In the genomic region with DNA sequence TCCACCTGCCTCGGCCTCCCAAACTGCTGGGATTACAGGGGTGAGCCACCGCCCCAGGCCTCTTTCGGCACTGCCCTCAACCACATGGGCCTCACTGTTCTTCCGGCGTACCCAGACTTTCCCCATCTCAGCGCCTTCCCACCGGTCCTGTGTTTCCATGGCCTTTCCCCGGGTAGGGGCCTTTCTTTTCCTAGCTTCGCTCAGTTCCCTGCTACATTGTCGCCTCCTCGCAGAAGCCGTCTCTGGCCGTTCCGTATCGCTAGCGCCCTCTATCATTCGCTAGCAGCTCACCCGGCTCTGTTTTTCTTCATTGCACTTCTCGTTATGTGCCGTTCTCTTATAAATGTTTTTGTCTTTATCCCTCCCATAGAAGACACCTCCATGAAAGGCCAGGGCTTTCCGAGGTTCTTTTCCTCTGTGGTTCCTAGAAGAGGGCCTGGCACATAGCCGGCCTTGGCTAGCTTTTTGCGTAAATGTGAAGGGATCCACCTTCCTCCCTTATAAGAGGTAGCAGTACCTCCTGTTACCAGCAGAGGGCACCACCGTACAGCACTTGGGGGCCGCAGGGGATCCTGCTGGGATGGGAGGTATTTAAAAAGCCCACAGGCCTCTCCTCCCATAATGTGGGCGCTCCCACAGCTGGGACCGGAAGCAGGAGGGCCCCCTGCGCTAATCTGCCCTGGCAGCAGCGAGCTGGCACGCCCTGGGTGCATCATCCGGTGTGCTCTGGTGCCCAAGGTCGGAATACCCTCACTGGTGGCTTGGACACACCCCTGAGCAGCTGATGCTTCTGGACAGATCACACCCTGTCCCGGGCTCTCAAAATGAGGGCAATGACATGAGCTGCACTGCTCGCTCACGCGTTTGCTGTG, we compare ENCODE assay signal across 1 cellular context.
TF ChIP-seq lines count a peak whose summit lies in the region.

No MANE protein-coding gene starts in this region.

TF ChIP-seq in HepG2, 621 proteins besides CTCF, POLR2A, EP300 and RAD21 (continued from another document and continues in another):
- TF ChIP-seq E2F1 (CRISPR knock-in tag; IDR thresholded peaks at IDR 0.05) (0 out of 2 replicates have a peak, but pooled peaks have one; percentile 55), ZMYM3 (CRISPR knock-in tag; IDR thresholded peaks at IDR 0.05) (peak; percentile 84), THAP9 (CRISPR knock-in tag; IDR thresholded peaks at IDR 0.05; ENCODE audit: borderline replicate concordance) (no peak), ZNF142 (CRISPR knock-in tag; IDR thresholded peaks at IDR 0.05) (peak; percentile 77; the same call in 1 of the 2 replicates), HNRNPL (IDR thresholded peaks at IDR 0.05; ENCODE audit: low read depth, low read length) (peak; percentile 81), POLR2AphosphoS2 (IDR thresholded peaks at IDR 0.05; ENCODE audit: low read depth, low read length) (no peak), PCBP2 (optimal IDR thresholded peaks at IDR 0.05; ENCODE audit: low read depth, low read length, poor library complexity, severe bottlenecking) (no peak), ZNF562 (CRISPR knock-in tag; IDR thresholded peaks at IDR 0.05; ENCODE audit: borderline replicate concordance) (no peak), HDAC1 (CRISPR knock-in tag; IDR thresholded peaks at IDR 0.05) (peak; percentile 35), ZNF451 (CRISPR knock-in tag; IDR thresholded peaks at IDR 0.05) (no peak), SP1 (IDR thresholded peaks at IDR 0.05) (no peak), SP1 (CRISPR knock-in tag; IDR thresholded peaks at IDR 0.05) (no peak), PBX2 (CRISPR knock-in tag; IDR thresholded peaks at IDR 0.05) (no peak), ZNF510 (CRISPR knock-in tag; IDR thresholded peaks at IDR 0.05; ENCODE audit: low read depth) (no peak), ZNF781 (CRISPR knock-in tag; IDR thresholded peaks at IDR 0.05; ENCODE audit: borderline replicate concordance, not compliant biosample characterization) (no peak), PLRG1 (conservative IDR thresholded peaks at IDR 0.05) (no peak), ZNF232 (CRISPR knock-in tag; IDR thresholded peaks at IDR 0.05; ENCODE audit: borderline replicate concordance) (no peak; the same call in 1 of the 2 replicates), ZMYM2 (CRISPR knock-in tag; IDR thresholded peaks at IDR 0.05) (0 out of 2 replicates have a peak, but pooled peaks have one; percentile 17), ZBTB43 (CRISPR knock-in tag; conservative IDR thresholded peaks at IDR 0.05) (0 out of 2 replicates have a peak, but pooled peaks have one; percentile 39), ZNF609 (CRISPR knock-in tag; IDR thresholded peaks at IDR 0.05; ENCODE audit: borderline replicate concordance) (no peak)
- TF ChIP-seq, protein P1, sequence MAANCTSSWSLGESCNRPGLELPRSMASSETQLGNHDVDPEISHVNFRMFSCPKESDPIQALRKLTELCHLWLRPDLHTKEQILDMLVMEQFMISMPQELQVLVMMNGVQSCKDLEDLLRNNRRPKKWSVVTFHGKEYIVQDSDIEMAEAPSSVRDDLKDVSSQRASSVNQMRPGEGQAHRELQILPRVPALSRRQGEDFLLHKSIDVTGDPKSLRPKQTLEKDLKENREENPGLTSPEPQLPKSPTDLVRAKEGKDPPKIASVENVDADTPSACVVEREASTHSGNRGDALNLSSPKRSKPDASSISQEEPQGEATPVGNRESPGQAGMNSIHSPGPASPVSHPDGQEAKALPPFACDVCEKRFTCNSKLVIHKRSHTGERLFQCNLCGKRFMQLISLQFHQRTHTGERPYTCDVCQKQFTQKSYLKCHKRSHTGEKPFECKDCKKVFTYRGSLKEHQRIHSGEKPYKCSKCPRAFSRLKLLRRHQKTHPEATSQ (CRISPR knock-in tag; IDR thresholded peaks at IDR 0.05; ENCODE audit: borderline replicate concordance) = no peak
- TF ChIP-seq, protein P2, sequence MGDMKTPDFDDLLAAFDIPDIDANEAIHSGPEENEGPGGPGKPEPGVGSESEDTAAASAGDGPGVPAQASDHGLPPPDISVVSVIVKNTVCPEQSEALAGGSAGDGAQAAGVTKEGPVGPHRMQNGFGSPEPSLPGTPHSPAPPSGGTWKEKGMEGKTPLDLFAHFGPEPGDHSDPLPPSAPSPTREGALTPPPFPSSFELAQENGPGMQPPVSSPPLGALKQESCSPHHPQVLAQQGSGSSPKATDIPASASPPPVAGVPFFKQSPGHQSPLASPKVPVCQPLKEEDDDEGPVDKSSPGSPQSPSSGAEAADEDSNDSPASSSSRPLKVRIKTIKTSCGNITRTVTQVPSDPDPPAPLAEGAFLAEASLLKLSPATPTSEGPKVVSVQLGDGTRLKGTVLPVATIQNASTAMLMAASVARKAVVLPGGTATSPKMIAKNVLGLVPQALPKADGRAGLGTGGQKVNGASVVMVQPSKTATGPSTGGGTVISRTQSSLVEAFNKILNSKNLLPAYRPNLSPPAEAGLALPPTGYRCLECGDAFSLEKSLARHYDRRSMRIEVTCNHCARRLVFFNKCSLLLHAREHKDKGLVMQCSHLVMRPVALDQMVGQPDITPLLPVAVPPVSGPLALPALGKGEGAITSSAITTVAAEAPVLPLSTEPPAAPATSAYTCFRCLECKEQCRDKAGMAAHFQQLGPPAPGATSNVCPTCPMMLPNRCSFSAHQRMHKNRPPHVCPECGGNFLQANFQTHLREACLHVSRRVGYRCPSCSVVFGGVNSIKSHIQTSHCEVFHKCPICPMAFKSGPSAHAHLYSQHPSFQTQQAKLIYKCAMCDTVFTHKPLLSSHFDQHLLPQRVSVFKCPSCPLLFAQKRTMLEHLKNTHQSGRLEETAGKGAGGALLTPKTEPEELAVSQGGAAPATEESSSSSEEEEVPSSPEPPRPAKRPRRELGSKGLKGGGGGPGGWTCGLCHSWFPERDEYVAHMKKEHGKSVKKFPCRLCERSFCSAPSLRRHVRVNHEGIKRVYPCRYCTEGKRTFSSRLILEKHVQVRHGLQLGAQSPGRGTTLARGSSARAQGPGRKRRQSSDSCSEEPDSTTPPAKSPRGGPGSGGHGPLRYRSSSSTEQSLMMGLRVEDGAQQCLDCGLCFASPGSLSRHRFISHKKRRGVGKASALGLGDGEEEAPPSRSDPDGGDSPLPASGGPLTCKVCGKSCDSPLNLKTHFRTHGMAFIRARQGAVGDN (CRISPR knock-in tag; IDR thresholded peaks at IDR 0.05) = peak; percentile 76
